In genomic region chr3:108603689-108604088, GRCh38 we compare ENCODE assay signal across 11 cellular contexts. TPM values are rescaled to one million over a fixed set of nuclear protein-coding genes. Genes with fewer than 3 reads are reported as not detected.
A peak's percentile ranks its signal among the peaks of the same experiment; 100 is the strongest.
DNase-seq lines count a peak whose midpoint lies in the region; ATAC-seq, FAIRE-seq and TF ChIP-seq lines count a peak whose summit lies in the region.
"Had no signal": no experiment of that assay in that cellular context is flagged by ENCODE, and none has a peak within 500 bp of the region (broad histone marks: within the 10 kb centered on the region; RNA-seq: fewer than 3 reads in every experiment).

No MANE protein-coding gene starts in this region.

- no peaks in the 10 kb centered on the region for H3K27me3 ChIP-seq in SK-N-SH (ENCODE audit: insufficient read depth)
- H3K27me3 ChIP-seq in endocrine pancreas (ENCODE audit: control insufficient read depth, insufficient read depth, low read length), result no peaks in the 10 kb centered on the region
- H3K27me3 ChIP-seq in spleen (replicated peaks in 1 of 7), result no peaks in the 10 kb centered on the region
- no peaks in the 10 kb centered on the region for H3K27me3 ChIP-seq in colonic mucosa

- H3K4me3 Mint-ChIP-seq in activated CD4-positive, alpha-beta T cell treated with anti-CD3 and anti-CD28 coated beads for 36 hours, result peak overlapping the region; percentile 3

- TF ChIP-seq CTCF in SK-N-SH (IDR thresholded peaks at IDR 0.05), result no peak
- TF ChIP-seq CTCF in spleen (IDR thresholded peaks at IDR 0.05 in 8 of 11, conservative IDR thresholded peaks at IDR 0.05 in 3 of 11), result no peak
- TF ChIP-seq CTCF in colonic mucosa (IDR thresholded peaks at IDR 0.05), result no peak

- H3K36me3 ChIP-seq in SK-N-SH (replicated peaks in 1 of 2; ENCODE audit: control insufficient read depth in 1 of 2, insufficient read depth in 2 of 2, low read length in 1 of 2) (peaks cover 6 to 9% of the 10 kb centered on the region in 2 experiments), endocrine pancreas (ENCODE audit: control insufficient read depth, insufficient read depth, low read length) (no peaks in the 10 kb centered on the region), spleen (peaks cover 0 to 2% (median 0%) of the 10 kb centered on the region in 6 donors), colonic mucosa (no peaks in the 10 kb centered on the region)

- no peak for TF ChIP-seq POLR2A in spleen (IDR thresholded peaks at IDR 0.05)

- no peak for TF ChIP-seq RAD21 in SK-N-SH (IDR thresholded peaks at IDR 0.05; ENCODE audit: low read length)

- H3K4me3 ChIP-seq in SK-N-SH (ENCODE audit: low read depth in 2 of 2, low read length in 1 of 2) (no peak overlapping the region), endocrine pancreas (ENCODE audit: control insufficient read depth, insufficient read depth, low read length) (peak overlapping the region; percentile 91), spleen (no peak overlapping the region), colonic mucosa (no peak overlapping the region)
- H3K4me3 ChIP-seq: K562 had no signal

- POLR2A ChIA-PET in activated CD4-positive, alpha-beta T cell treated with anti-CD3 and anti-CD28 coated beads for 36 hours (lab: Charles Lee), result no interaction called here
- POLR2A ChIA-PET in SK-N-SH (lab: Yijun Ruan, JAX), result no interaction called here

- no peaks in the 10 kb centered on the region for H3K27me3 Mint-ChIP-seq in activated CD4-positive, alpha-beta T cell treated with anti-CD3 and anti-CD28 coated beads for 36 hours

- peak overlapping the region; percentile 16 to 48; a peak in 3 of 4 replicates for H3K27ac ChIP-seq in SK-N-SH (ENCODE audit: low read depth in 2 of 2, low read length in 1 of 2)
- H3K27ac ChIP-seq in spleen, result peak overlapping the region in 6 of 8 donors; percentile 44 to 77 (median 72)
- no peak overlapping the region for H3K27ac ChIP-seq in colonic mucosa
- H3K27ac ChIP-seq: epithelial cell of prostate had no signal

- H3K4me1 ChIP-seq in SK-N-SH (ENCODE audit: control insufficient read depth in 1 of 2, insufficient read depth in 2 of 2, low read depth in 1 of 2, low read length in 1 of 2) (peaks cover 9 to 10% of the 10 kb centered on the region in 2 experiments; a peak in 3 of 4 replicates), endocrine pancreas (ENCODE audit: control insufficient read depth, insufficient read depth, low read length) (peaks cover 31% of the 10 kb centered on the region), spleen (peaks cover 3 to 46% (median 31%) of the 10 kb centered on the region in 6 donors), colonic mucosa (no peaks in the 10 kb centered on the region)

- CTCF ChIA-PET in activated CD4-positive, alpha-beta T cell treated with anti-CD3 and anti-CD28 coated beads for 36 hours (lab: Charles Lee), result interaction anchor here (1.5 to 2.0 kb wide), 2 partner anchors 14 to 216 kb away, joined by 4 to 15 read pairs; partner anchors contain the start of genes CIP2A and DZIP3
- CTCF ChIA-PET in SK-N-SH (lab: Yijun Ruan, JAX), result interaction anchor here (0.8 to 1.2 kb wide), 3 partner anchors 16 to 312 kb away, joined by 3 to 4 read pairs (median 3); no protein-coding TSS in a partner anchor

- no peak for DNase-seq in activated CD4-positive, alpha-beta T cell treated with anti-CD3 and anti-CD28 coated beads for 36 hours
- no peak for DNase-seq in activated CD4-positive, alpha-beta T cell treated with anti-CD3 and anti-CD28 coated beads for 1 hour
- DNase-seq in SK-N-SH (no peak), spleen (no peak), frontal cortex (ENCODE audit: low spot score in 2 of 2) (no peak), colonic mucosa (no peak)
- DNase-seq: right cardiac atrium had no signal

- no peaks in the 10 kb centered on the region for H3K9me2 ChIP-seq in SK-N-SH

- H3K79me2 ChIP-seq in SK-N-SH (ENCODE audit: insufficient read depth), result peaks cover 4% of the 10 kb centered on the region; the same call in 1 of the 2 replicates

- no peak for FAIRE-seq in frontal cortex (lab: Jason Lieb, UNC)
- FAIRE-seq: K562 had no signal

- peak overlapping the region; percentile 20 for H3K27ac Mint-ChIP-seq in activated CD4-positive, alpha-beta T cell treated with anti-CD3 and anti-CD28 coated beads for 36 hours

- peak; percentile 18 for ATAC-seq in activated CD4-positive, alpha-beta T cell treated with anti-CD3 and anti-CD28 coated beads for 36 hours
- no peak for ATAC-seq in HG03135 (IDR thresholded peaks at IDR 0.05; ENCODE audit: unreplicated experiment)
- ATAC-seq: K562, right cardiac atrium had no signal

- H3K9ac ChIP-seq in SK-N-SH (no peak overlapping the region), endocrine pancreas (ENCODE audit: control insufficient read depth, insufficient read depth, low read length) (no peak overlapping the region), colonic mucosa (ENCODE audit: low read depth in 2 of 2, low read length in 2 of 2) (no peak overlapping the region)

- no peak overlapping the region for H2AFZ ChIP-seq in SK-N-SH (ENCODE audit: low read depth)

- peak overlapping the region; percentile 9; the same call in 1 of the 2 replicates for H3K4me2 ChIP-seq in SK-N-SH

- H3K36me3 Mint-ChIP-seq in activated CD4-positive, alpha-beta T cell treated with anti-CD3 and anti-CD28 coated beads for 36 hours (ENCODE audit: low read depth), result peaks cover 8% of the 10 kb centered on the region

- intact Hi-C loops in activated CD4-positive, alpha-beta T cell treated with anti-CD3 and anti-CD28 coated beads for 36 hours (cut with DNase I, micrococcal nuclease), result loop anchor here in 1 of 2 experiments (1.0 kb wide), 1 partner anchor 14 kb away; the partner anchor contains the start of genes CIP2A and DZIP3
- intact Hi-C loops in spleen (cut with DNase I; ENCODE audit: low total_unique reads), result no loop called here
- intact Hi-C loops in colonic mucosa (cut with DNase I), result no loop called here

- H3K4me1 Mint-ChIP-seq in activated CD4-positive, alpha-beta T cell treated with anti-CD3 and anti-CD28 coated beads for 36 hours, result peaks cover 54% of the 10 kb centered on the region

- H3K9me3 ChIP-seq in SK-N-SH, result no peaks in the 10 kb centered on the region
- H3K9me3 ChIP-seq in endocrine pancreas (ENCODE audit: control insufficient read depth, low read length), result no peaks in the 10 kb centered on the region
- no peaks in the 10 kb centered on the region for H3K9me3 ChIP-seq in spleen
- H3K9me3 ChIP-seq in colonic mucosa, result no peaks in the 10 kb centered on the region

- no peak for TF ChIP-seq EP300 in SK-N-SH (IDR thresholded peaks at IDR 0.05; ENCODE audit: borderline replicate concordance in 1 of 2, low read depth in 1 of 2, low read length in 1 of 2)

- H3K9me3 Mint-ChIP-seq in activated CD4-positive, alpha-beta T cell treated with anti-CD3 and anti-CD28 coated beads for 36 hours (ENCODE audit: low read depth), result peaks cover 7% of the 10 kb centered on the region

- no peaks in the 10 kb centered on the region for H4K20me1 ChIP-seq in SK-N-SH (ENCODE audit: insufficient read depth)

- peaks cover 3% of the 10 kb centered on the region for H3F3A ChIP-seq in SK-N-SH (replicated peaks; ENCODE audit: insufficient read depth)

TF ChIP-seq in SK-N-SH, 30 proteins besides CTCF, POLR2A, EP300 and RAD21:
- TF ChIP-seq FOXM1 (IDR thresholded peaks at IDR 0.05; ENCODE audit: low read depth), result no peak
- no peak for TF ChIP-seq REST (IDR thresholded peaks at IDR 0.05; ENCODE audit: low read depth, low read length)
- no peak for TF ChIP-seq RXRA (IDR thresholded peaks at IDR 0.05; ENCODE audit: borderline replicate concordance, low read depth)
- TF ChIP-seq EZH2phosphoT487 (IDR thresholded peaks at IDR 0.05; ENCODE audit: borderline replicate concordance, low read depth), result no peak
- TF ChIP-seq FOSL2 (IDR thresholded peaks at IDR 0.05; ENCODE audit: borderline replicate concordance, low read depth), result no peak
- no peak for TF ChIP-seq TCF12 (IDR thresholded peaks at IDR 0.05)

RNA-seq across cellular contexts. Expression of gene DZIP3, which starts 14.2 kb away (rescaled TPM):
- total RNA-seq in activated CD4-positive, alpha-beta T cell treated with anti-CD3 and anti-CD28 coated beads for 36 hours, result 10 to 100 TPM; 11.9 to 12.9 TPM
- polyA plus RNA-seq in SK-N-SH (2012; rRNA removed) (6.3 and 9.2 TPM in 2 replicates), spleen (1 to 10 TPM; 4.8 to 5.3 (median 5.2) TPM)
- polyA plus RNA-seq in SK-N-SH (2012; cell fraction: cytosol; rRNA removed), result 7.0 and 7.1 TPM in 2 replicates
- 10.1 and 19.5 TPM in 2 replicates for polyA plus RNA-seq in SK-N-SH (2012; cell fraction: nucleus; rRNA removed)
- total RNA-seq in spleen (10 to 100 TPM; 14.2 to 24.4 (median 16.1) TPM), frontal cortex (51.8 TPM), colonic mucosa (1 to 10 TPM; 6.8 to 8.5 TPM)

RNA-seq across cellular contexts. Expression of gene CIP2A, which starts 14.5 kb away (rescaled TPM):
- 10 to 100 TPM; 47.8 to 58.5 TPM for total RNA-seq in activated CD4-positive, alpha-beta T cell treated with anti-CD3 and anti-CD28 coated beads for 36 hours
- polyA plus RNA-seq in SK-N-SH (2012; rRNA removed) (6.9 and 7.1 TPM in 2 replicates), spleen (1 to 10 TPM; 2.2 to 3.2 (median 2.8) TPM)
- 7.8 TPM in 2 replicates for polyA plus RNA-seq in SK-N-SH (2012; cell fraction: cytosol; rRNA removed)
- 11.9 and 12.9 TPM in 2 replicates for polyA plus RNA-seq in SK-N-SH (2012; cell fraction: nucleus; rRNA removed)
- total RNA-seq in spleen (10 to 100 TPM in 2 of 7 donors, 1 to 10 TPM in 5; 7.3 to 15.7 (median 8.5) TPM), frontal cortex (26.1 TPM), colonic mucosa (10 to 100 TPM in 1 of 2 donors, 1 to 10 TPM in 1; 5.3 to 18.5 TPM)
